22 cellular contexts compared by ENCODE assay signal in genomic region chr14:96273629-96274028, GRCh38. TPM values are rescaled to one million over a fixed set of nuclear protein-coding genes. Genes with fewer than 3 reads are reported as not detected.
"Had no signal": no experiment of that assay in that cellular context is flagged by ENCODE, and none has a peak within 500 bp of the region (broad histone marks: within the 10 kb centered on the region; RNA-seq: fewer than 3 reads in every experiment).

No MANE protein-coding gene starts in this region.

- H3K4me3 ChIP-seq: mucosa of descending colon, pancreas, suprapubic skin, upper lobe of left lung had no signal

- H3K4me3 Mint-ChIP-seq: activated B cell treated with CpG ODN at 0.5 μM for 24 hours; activated CD4-positive, alpha-beta memory T cell treated with anti-CD3 and anti-CD28 coated beads for 36 hours; activated naive CD8-positive, alpha-beta T cell; dendritic cell treated with granulocyte-macrophage colony-stimulating factor and Interleukin-4, amounts not matched to agents 40 ng/mL and 50 ng/mL, for 4 days; naive thymus-derived CD4-positive, alpha-beta T cell; T-cell had no signal

- H3K27me3 Mint-ChIP-seq: activated CD4-positive, alpha-beta memory T cell treated with anti-CD3 and anti-CD28 coated beads for 36 hours; activated naive CD8-positive, alpha-beta T cell; naive thymus-derived CD4-positive, alpha-beta T cell; T-cell had no signal

- H3K27ac ChIP-seq: suprapubic skin, upper lobe of left lung had no signal

- ATAC-seq: left lobe of liver; mucosa of descending colon; naive thymus-derived CD4-positive, alpha-beta T cell; T-cell had no signal

- H3K36me3 ChIP-seq: pancreas, suprapubic skin, upper lobe of left lung had no signal

- H3K27me3 ChIP-seq: pancreas, suprapubic skin, upper lobe of left lung had no signal

- H3K36me3 Mint-ChIP-seq: activated naive CD8-positive, alpha-beta T cell had no signal

- H3K27ac Mint-ChIP-seq: activated B cell treated with CpG ODN at 0.5 μM for 24 hours; activated CD4-positive, alpha-beta memory T cell treated with anti-CD3 and anti-CD28 coated beads for 36 hours; activated naive CD8-positive, alpha-beta T cell; dendritic cell treated with granulocyte-macrophage colony-stimulating factor and Interleukin-4, amounts not matched to agents 40 ng/mL and 50 ng/mL, for 4 days; T-cell had no signal

- DNase-seq: activated B cell treated with CpG ODN at 0.5 μM for 24 hours; activated CD4-positive, alpha-beta memory T cell treated with anti-CD3 and anti-CD28 coated beads for 36 hours; activated CD4-positive, alpha-beta T cell treated with anti-CD3 and anti-CD28 coated beads for 4 hours; activated T-cell treated with anti-CD3 and anti-CD28 coated beads for 4 hours; effector memory CD4-positive, alpha-beta T cell; glutamatergic neuron; kidney; mucosa of descending colon; naive thymus-derived CD4-positive, alpha-beta T cell; stimulated activated CD4-positive, alpha-beta T cell treated with anti-CD3 and anti-CD28 coated beads, Interleukin-12 subunit alpha, Interleukin-12 subunit beta, amount 100 ng/mL, for 4 hours; stimulated activated CD4-positive, alpha-beta T cell treated with anti-CD3 and anti-CD28 coated beads, Interleukin-1b, Interleukin-23, amount 100 ng/mL, for 48 hours; stimulated activated naive CD4-positive, alpha-beta T cell treated with Interleukin-2 at 50 U/mL for 16 hours; T-cell; upper lobe of left lung had no signal

RNA-seq across cellular contexts. Expression of gene BDKRB1, which starts 17.6 kb away (rescaled TPM):
- total RNA-seq: activated B cell treated with CpG ODN at 0.5 μM for 24 hours; activated CD4-positive, alpha-beta memory T cell treated with anti-CD3 and anti-CD28 coated beads for 36 hours; chondrocyte; endothelial cell of umbilical vein; left lobe of liver; lung microvascular endothelial cell; naive thymus-derived CD4-positive, alpha-beta T cell; T-cell had no signal
- polyA plus RNA-seq: endothelial cell of umbilical vein; naive thymus-derived CD4-positive, alpha-beta T cell had no signal
